In genomic region chr7:137953692-137954470, GRCh38 we compare ENCODE assay signal across 8 cellular contexts. TPM values are rescaled to one million over a fixed set of nuclear protein-coding genes. Genes with fewer than 3 reads are reported as not detected.
DNase-seq lines count a peak whose midpoint lies in the region; ATAC-seq and TF ChIP-seq lines count a peak whose summit lies in the region.

No MANE protein-coding gene starts in this region.

- WGBS in trophoblast cell (ENCODE audit: extremely low coverage, insufficient coverage, insufficient read length): no CpG with 5 or more reads among the region's 6 CpGs

- H3K27ac ChIP-seq in GM23338 (ENCODE audit: low read depth) (peak overlapping the region; percentile 81), trophoblast cell (ENCODE audit: low read depth, low read length) (peak overlapping the region; percentile 98)

- H2AK5ac ChIP-seq in trophoblast cell (ENCODE audit: low read length): no peak overlapping the region

- no peak overlapping the region for H3K23ac ChIP-seq in trophoblast cell (ENCODE audit: low read length)

- H3F3A ChIP-seq in GM23338 (replicated peaks; ENCODE audit: low read depth): no peaks in the 10 kb centered on the region

- H3K18ac ChIP-seq in trophoblast cell (ENCODE audit: low read length): peak overlapping the region; percentile 49

- H3K79me2 ChIP-seq in GM23338 (replicated peaks; ENCODE audit: insufficient read depth): peaks cover 92% of the 10 kb centered on the region
- H3K79me2 ChIP-seq in trophoblast cell (ENCODE audit: control insufficient read depth, insufficient read depth, low read length, poor library complexity): peaks cover 16% of the 10 kb centered on the region

- H3K27me3 ChIP-seq in GM23338 (ENCODE audit: insufficient read depth): no peaks in the 10 kb centered on the region
- no peaks in the 10 kb centered on the region for H3K27me3 ChIP-seq in trophoblast cell (ENCODE audit: insufficient read depth, low read length)

- H3K9me3 Mint-ChIP-seq in GM23338: no peaks in the 10 kb centered on the region
- H3K9me3 Mint-ChIP-seq in endothelial cell (ENCODE audit: unreplicated experiment): no peaks in the 10 kb centered on the region
- no peaks in the 10 kb centered on the region for H3K9me3 Mint-ChIP-seq in activated T-cell treated with anti-CD3 and anti-CD28 coated beads, Interleukin-2, amount 50 U/mL, for 24 hours

- no peaks in the 10 kb centered on the region for H3K9me3 ChIP-seq in trophoblast cell (ENCODE audit: insufficient read depth, low read depth, low read length)

- H3K4ac ChIP-seq in trophoblast cell (ENCODE audit: low read depth, low read length): peak overlapping the region; percentile 24

- peak overlapping the region; percentile 7; the same call in 1 of the 3 replicates for H3K4me3 Mint-ChIP-seq in GM23338
- H3K4me3 Mint-ChIP-seq in endothelial cell (ENCODE audit: unreplicated experiment): no peak overlapping the region
- no peak overlapping the region for H3K4me3 Mint-ChIP-seq in activated T-cell treated with anti-CD3 and anti-CD28 coated beads, Interleukin-2, amount 50 U/mL, for 24 hours

- H3K4me1 ChIP-seq in GM23338 (ENCODE audit: insufficient read depth): peaks cover 33% of the 10 kb centered on the region
- H3K4me1 ChIP-seq in trophoblast cell (ENCODE audit: control insufficient read depth in 1 of 2, insufficient read depth in 2 of 2, low read length in 2 of 2): peaks cover 36 to 56% of the 10 kb centered on the region in 2 experiments

- H2BK120ac ChIP-seq in trophoblast cell (ENCODE audit: insufficient read depth, low read length, poor library complexity): peak overlapping the region; percentile 98

- H3K36me3 ChIP-seq in GM23338 (ENCODE audit: insufficient read depth) (no peaks in the 10 kb centered on the region), trophoblast cell (ENCODE audit: control insufficient read depth in 1 of 2, insufficient read depth in 2 of 2, low read length in 2 of 2) (peaks cover 0 to 2% of the 10 kb centered on the region in 2 experiments)

- H2BK5ac ChIP-seq in trophoblast cell (ENCODE audit: low read depth, low read length, poor library complexity): peak overlapping the region; percentile 94

- H3K4me2 ChIP-seq in GM23338 (peak overlapping the region; percentile 50), trophoblast cell (ENCODE audit: low read length) (peak overlapping the region; percentile 54)

- H3K79me1 ChIP-seq in trophoblast cell (ENCODE audit: low read length): peaks cover 41% of the 10 kb centered on the region

- H3K4me1 Mint-ChIP-seq in GM23338 (peaks cover 51% of the 10 kb centered on the region), endothelial cell (ENCODE audit: unreplicated experiment) (peaks cover 36% of the 10 kb centered on the region)
- peaks cover 17% of the 10 kb centered on the region for H3K4me1 Mint-ChIP-seq in activated T-cell treated with anti-CD3 and anti-CD28 coated beads, Interleukin-2, amount 50 U/mL, for 24 hours (ENCODE audit: low read depth)

- peak overlapping the region; percentile 49 for H3K14ac ChIP-seq in trophoblast cell (ENCODE audit: low read length)

- no peak for TF ChIP-seq CTCF in GM23338 (conservative IDR thresholded peaks at IDR 0.05; ENCODE audit: low read depth in 2 of 2)
- no peak for TF ChIP-seq CTCF in endothelial cell (IDR thresholded peaks at IDR 0.05; ENCODE audit: unreplicated experiment)

- peak overlapping the region; percentile 76 for H4K8ac ChIP-seq in trophoblast cell (ENCODE audit: low read depth, low read length)

- peak overlapping the region; percentile 46 for H3K27ac Mint-ChIP-seq in GM23338
- peak overlapping the region; percentile 85 for H3K27ac Mint-ChIP-seq in endothelial cell (ENCODE audit: unreplicated experiment)
- no peak overlapping the region for H3K27ac Mint-ChIP-seq in activated T-cell treated with anti-CD3 and anti-CD28 coated beads, Interleukin-2, amount 50 U/mL, for 24 hours

- H3K36me3 Mint-ChIP-seq in GM23338 (ENCODE audit: low read depth) (peaks cover 8% of the 10 kb centered on the region; the same call in 2 of the 3 replicates), endothelial cell (ENCODE audit: low read depth, unreplicated experiment) (no peaks in the 10 kb centered on the region)
- peaks cover 10% of the 10 kb centered on the region for H3K36me3 Mint-ChIP-seq in activated T-cell treated with anti-CD3 and anti-CD28 coated beads, Interleukin-2, amount 50 U/mL, for 24 hours (ENCODE audit: low read depth)

- H4K20me1 ChIP-seq in GM23338 (replicated peaks; ENCODE audit: insufficient read depth): peaks cover 9% of the 10 kb centered on the region; the same call in 1 of the 2 replicates

- H2AFZ ChIP-seq in GM23338 (no peak overlapping the region), trophoblast cell (ENCODE audit: insufficient read depth, low read length, poor library complexity) (no peak overlapping the region)

- H3K9ac ChIP-seq in trophoblast cell (ENCODE audit: low read length): no peak overlapping the region

- peak overlapping the region; percentile 51 for H2BK12ac ChIP-seq in trophoblast cell (ENCODE audit: low read length)

- DNase-seq in GM23338 (ENCODE audit: low spot score) (peak; percentile 74), NCI-H526 (lab: John Stamatoyannopoulos, UW) (peak; percentile 93 to 95), endothelial cell (ENCODE audit: low spot score) (no peak), trophoblast cell (peak; percentile 92 to 99), ureter (ENCODE audit: low spot score) (no peak)
- no peak for DNase-seq in activated T-cell treated with anti-CD3 and anti-CD28 coated beads, Interleukin-2, amount 50 U/mL, for 24 hours
- DNase-seq in activated CD8-positive, alpha-beta memory T cell treated with anti-CD3 and anti-CD28 coated beads for 24 hours: no peak

- peak overlapping the region; percentile 51 for H4K12ac ChIP-seq in trophoblast cell (ENCODE audit: low read depth, low read length)

- H3K27me3 Mint-ChIP-seq in GM23338 (ENCODE audit: insufficient read depth, low read depth, poor library complexity) (peaks cover 5% of the 10 kb centered on the region), endothelial cell (ENCODE audit: unreplicated experiment) (no peaks in the 10 kb centered on the region)
- no peaks in the 10 kb centered on the region for H3K27me3 Mint-ChIP-seq in activated T-cell treated with anti-CD3 and anti-CD28 coated beads, Interleukin-2, amount 50 U/mL, for 24 hours

- H3K4me3 ChIP-seq in GM23338 (no peak overlapping the region), trophoblast cell (ENCODE audit: low read depth, low read length) (no peak overlapping the region)

- H3K9me2 ChIP-seq in GM23338 (ENCODE audit: insufficient read depth): 0 out of 2 replicates have a peak, but pooled peaks cover 2% of the 10 kb centered on the region

- ATAC-seq in GM23338: peak; percentile 67
- ATAC-seq in HG02623 (IDR thresholded peaks at IDR 0.05; ENCODE audit: unreplicated experiment): no peak

- H4K91ac ChIP-seq in trophoblast cell (ENCODE audit: low read depth, low read length): peak overlapping the region; percentile 87

TF ChIP-seq in GM23338, 12 proteins besides CTCF, POLR2A, EP300 and RAD21:
- TF ChIP-seq REST (IDR thresholded peaks at IDR 0.05; ENCODE audit: unreplicated experiment) (no peak), NANOG (IDR thresholded peaks at IDR 0.05; ENCODE audit: borderline replicate concordance) (no peak), STAT1 (IDR thresholded peaks at IDR 0.05; ENCODE audit: unreplicated experiment) (no peak), POLR2AphosphoS5 (IDR thresholded peaks at IDR 0.05; ENCODE audit: low read depth) (no peak), EZH2 (IDR thresholded peaks at IDR 0.05; ENCODE audit: low read depth, unreplicated experiment) (no peak), CREB1 (CRISPR knock-in tag; IDR thresholded peaks at IDR 0.05; ENCODE audit: low read depth) (no peak), ZNF331 (CRISPR knock-in tag; IDR thresholded peaks at IDR 0.05; ENCODE audit: low read depth) (no peak), ZNF114 (CRISPR knock-in tag; IDR thresholded peaks at IDR 0.05) (no peak)

RNA-seq across cellular contexts. Expression of gene CREB3L2, which starts 48.0 kb away (rescaled TPM):
- 27.1 and 29.3 TPM in 2 replicates for total RNA-seq in GM23338 (2014; rRNA removed; shearing (Covaris generic))
- polyA plus RNA-seq in GM23338 (2016; fragmentation: Nextera tagmentation; extraction: Ambion mirVana): 12.2 and 14.5 TPM in 2 replicates
- total RNA-seq in endothelial cell (ENCODE audit: unreplicated experiment) (50.6 TPM), ureter (126 TPM)
- polyA plus RNA-seq in trophoblast cell (2013): 134 and 136 TPM in 2 replicates

Comparison
In these comparisons a context has a peak if more than half of its experiments do, and no peak if none do; other contexts are left out.
1. DNase-seq: peak in GM23338 (single experiment), NCI-H526 (2 of 2) and trophoblast cell (2 of 2); none in endothelial cell (single experiment), activated T-cell treated with anti-CD3 and anti-CD28 coated beads, Interleukin-2, amount 50 U/mL, for 24 hours (single experiment), ureter (single experiment) and activated CD8-positive, alpha-beta memory T cell treated with anti-CD3 and anti-CD28 coated beads for 24 hours (single experiment).